Comparison of ENCODE assay signal across 14 cellular contexts in the genomic region with DNA sequence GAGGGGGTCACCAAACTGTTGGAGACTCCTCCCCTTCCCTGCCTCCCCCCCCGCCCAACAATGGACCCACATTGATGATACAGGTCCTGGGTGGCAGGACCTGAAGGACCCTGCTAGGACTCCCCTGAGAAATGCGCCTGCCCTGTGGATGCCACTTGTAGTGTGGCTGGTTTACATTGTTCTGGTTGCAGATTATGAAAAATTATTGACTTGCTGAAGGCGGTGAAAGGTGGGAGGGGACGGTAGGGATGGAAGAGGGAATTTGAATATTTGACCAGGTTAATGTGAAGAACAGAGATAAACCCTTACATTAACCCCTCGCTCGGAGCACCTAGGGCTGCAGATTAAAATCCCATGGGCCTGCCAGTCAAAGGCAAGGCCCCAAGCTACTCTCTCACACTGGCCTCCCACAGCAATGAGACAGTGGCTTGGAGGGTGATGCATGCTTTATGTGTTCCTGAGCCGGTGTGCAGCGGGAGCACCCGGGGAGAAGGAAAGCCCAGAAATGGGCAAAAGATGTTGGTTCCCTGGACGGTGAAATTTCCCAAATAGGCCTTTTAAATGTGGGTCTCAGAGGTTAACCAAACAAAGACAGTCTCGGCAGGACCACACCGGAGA. TPM values are rescaled to one million over a fixed set of nuclear protein-coding genes. Genes with fewer than 3 reads are reported as not detected.
DNase-seq lines count a peak whose midpoint lies in the region; ATAC-seq and TF ChIP-seq lines count a peak whose summit lies in the region.
"Had no signal": no experiment of that assay in that cellular context is flagged by ENCODE, and none has a peak within 500 bp of the region (broad histone marks: within the 10 kb centered on the region; RNA-seq: fewer than 3 reads in every experiment).

No MANE protein-coding gene starts in this region.

- H3K27ac ChIP-seq in ACC112 (ENCODE audit: low read depth, low read length) = no peak overlapping the region
- H3K27ac ChIP-seq in HEK293 (ENCODE audit: extremely low read depth, low read depth, low read length) = peak overlapping the region; percentile 97; the same call in 1 of the 2 replicates
- peak overlapping the region; percentile 76 to 79 for H3K27ac ChIP-seq in esophagus (ENCODE audit: low read depth in 2 of 2, low read length in 1 of 2)
- H3K27ac ChIP-seq in caudate nucleus (ENCODE audit: low read depth, low read length) = no peak overlapping the region
- H3K27ac ChIP-seq: HL-60 had no signal

- peaks cover 10% of the 10 kb centered on the region for H3K4me1 ChIP-seq in ACC112 (ENCODE audit: control insufficient read depth, insufficient read depth, low read length, unreplicated experiment)
- H3K4me1 ChIP-seq in HEK293 (ENCODE audit: control insufficient read depth, insufficient read depth, low read length) = peaks cover 29% of the 10 kb centered on the region
- H3K4me1 ChIP-seq in esophagus (ENCODE audit: control insufficient read depth in 2 of 2, insufficient read depth in 2 of 2, low read length in 1 of 2) = peaks cover 9 to 10% of the 10 kb centered on the region in 2 donors

- H3K36me3 ChIP-seq in ACC112 (ENCODE audit: insufficient read depth, low read length) (no peaks in the 10 kb centered on the region), HEK293 (ENCODE audit: control insufficient read depth in 2 of 2, insufficient read depth in 1 of 2, low read length in 2 of 2) (peaks cover 9 to 39% of the 10 kb centered on the region in 2 experiments), esophagus (ENCODE audit: control insufficient read depth in 2 of 2, insufficient read depth in 2 of 2, low read length in 1 of 2) (no peaks in the 10 kb centered on the region)

- WGBS in esophagus, 2 donors = 35 to 55% methylated on average over 12 of the region's 12 CpGs

- peaks cover 14% of the 10 kb centered on the region for H3K79me2 ChIP-seq in ACC112 (ENCODE audit: control insufficient read depth, insufficient read depth, low read length, unreplicated experiment)

- H3K4me3 Mint-ChIP-seq in naive thymus-derived CD8-positive, alpha-beta T cell = peak overlapping the region in 7 of 10 donors; percentile 1 to 66 (median 16)

- H3K27me3 ChIP-seq in ACC112 (ENCODE audit: insufficient read depth, low read length) = 0 out of 2 replicates have a peak, but pooled peaks cover 2% of the 10 kb centered on the region
- peaks cover 0 to 24% of the 10 kb centered on the region in 2 donors for H3K27me3 ChIP-seq in esophagus (ENCODE audit: control insufficient read depth in 1 of 2, insufficient read depth in 2 of 2, low read length in 2 of 2)

- no peak overlapping the region for H3K27ac Mint-ChIP-seq in naive thymus-derived CD8-positive, alpha-beta T cell

- ATAC-seq in naive thymus-derived CD8-positive, alpha-beta T cell = no peak
- ATAC-seq in HG02571 (IDR thresholded peaks at IDR 0.05; ENCODE audit: unreplicated experiment) (no peak), GM21423 (IDR thresholded peaks at IDR 0.05; ENCODE audit: unreplicated experiment) (no peak)

- H3K4me1 Mint-ChIP-seq in naive thymus-derived CD8-positive, alpha-beta T cell = peaks cover 13 to 33% (median 28%) of the 10 kb centered on the region in 4 donors

- TF ChIP-seq CTCF in HEK293 (tag by site-specific recombination; IDR thresholded peaks at IDR 0.05) = no peak

- CTCF ChIA-PET in HEK293 (lab: Yijun Ruan, JAX) = interaction anchor here (0.5 to 1.5 kb wide), 7 partner anchors 8 to 1203 kb away, joined by 3 to 8 read pairs (median 3); no protein-coding TSS in a partner anchor

- no peaks in the 10 kb centered on the region for H3K9me3 Mint-ChIP-seq in naive thymus-derived CD8-positive, alpha-beta T cell

- no peak for DNase-seq in naive thymus-derived CD8-positive, alpha-beta T cell
- no peak for DNase-seq in caudate nucleus (lab: John Stamatoyannopoulos, UW)
- no peak for DNase-seq in activated gamma-delta T cell (lab: John Stamatoyannopoulos, UW)
- DNase-seq: activated CD8-positive, alpha-beta memory T cell treated with anti-CD3 and anti-CD28 coated beads, Interleukin-2, amount 50 U/mL, for 48 hours; aorta; NCI-H526; SHP77 had no signal

- H3K36me3 Mint-ChIP-seq in naive thymus-derived CD8-positive, alpha-beta T cell = peaks cover 0 to 2% (median 2%) of the 10 kb centered on the region in 3 donors

- H3K4me3 ChIP-seq in ACC112 (ENCODE audit: low read depth, low read length) (peak overlapping the region; percentile 89), HEK293 (ENCODE audit: low read depth, low read length) (peak overlapping the region; percentile 68), esophagus (ENCODE audit: low read depth in 1 of 2, low read length in 2 of 2) (peak overlapping the region; percentile 60 to 69)

- no peak overlapping the region for H2AFZ ChIP-seq in ACC112 (ENCODE audit: low read length, unreplicated experiment)

- peaks cover 43 to 87% (median 64%) of the 10 kb centered on the region in 5 donors for H3K27me3 Mint-ChIP-seq in naive thymus-derived CD8-positive, alpha-beta T cell

- POLR2A ChIA-PET in HEK293 (lab: Yijun Ruan, JAX) = interaction anchor here (1.2 kb wide), 1 partner anchor 10 kb away, joined by 3 read pairs; no protein-coding TSS in a partner anchor
- POLR2A ChIA-PET in naive thymus-derived CD8-positive, alpha-beta T cell (lab: Charles Lee) = no interaction called here

- no peaks in the 10 kb centered on the region for H3K9me3 ChIP-seq in HEK293 (ENCODE audit: control insufficient read depth, insufficient read depth, low read depth, low read length)
- H3K9me3 ChIP-seq in esophagus (ENCODE audit: control insufficient read depth in 2 of 2, insufficient read depth in 1 of 2, low read depth in 1 of 2, low read length in 1 of 2) = peaks cover 0 to 2% of the 10 kb centered on the region in 2 donors

TF ChIP-seq in HEK293, 187 proteins besides CTCF, POLR2A, EP300 and RAD21 (continues in another document):
- TF ChIP-seq GLIS1 (tag by site-specific recombination; IDR thresholded peaks at IDR 0.05) (peak; percentile 33; the same call in 1 of the 2 replicates), RBAK (tag by site-specific recombination; IDR thresholded peaks at IDR 0.05) (no peak), GLI4 (tag by site-specific recombination; IDR thresholded peaks at IDR 0.05) (no peak), ZIC2 (tag by site-specific recombination; IDR thresholded peaks at IDR 0.05) (peak; percentile 82), SALL2 (tag by site-specific recombination; IDR thresholded peaks at IDR 0.05; ENCODE audit: borderline replicate concordance) (no peak), OVOL3 (tag by site-specific recombination; IDR thresholded peaks at IDR 0.05) (no peak)
- TF ChIP-seq, protein P1, sequence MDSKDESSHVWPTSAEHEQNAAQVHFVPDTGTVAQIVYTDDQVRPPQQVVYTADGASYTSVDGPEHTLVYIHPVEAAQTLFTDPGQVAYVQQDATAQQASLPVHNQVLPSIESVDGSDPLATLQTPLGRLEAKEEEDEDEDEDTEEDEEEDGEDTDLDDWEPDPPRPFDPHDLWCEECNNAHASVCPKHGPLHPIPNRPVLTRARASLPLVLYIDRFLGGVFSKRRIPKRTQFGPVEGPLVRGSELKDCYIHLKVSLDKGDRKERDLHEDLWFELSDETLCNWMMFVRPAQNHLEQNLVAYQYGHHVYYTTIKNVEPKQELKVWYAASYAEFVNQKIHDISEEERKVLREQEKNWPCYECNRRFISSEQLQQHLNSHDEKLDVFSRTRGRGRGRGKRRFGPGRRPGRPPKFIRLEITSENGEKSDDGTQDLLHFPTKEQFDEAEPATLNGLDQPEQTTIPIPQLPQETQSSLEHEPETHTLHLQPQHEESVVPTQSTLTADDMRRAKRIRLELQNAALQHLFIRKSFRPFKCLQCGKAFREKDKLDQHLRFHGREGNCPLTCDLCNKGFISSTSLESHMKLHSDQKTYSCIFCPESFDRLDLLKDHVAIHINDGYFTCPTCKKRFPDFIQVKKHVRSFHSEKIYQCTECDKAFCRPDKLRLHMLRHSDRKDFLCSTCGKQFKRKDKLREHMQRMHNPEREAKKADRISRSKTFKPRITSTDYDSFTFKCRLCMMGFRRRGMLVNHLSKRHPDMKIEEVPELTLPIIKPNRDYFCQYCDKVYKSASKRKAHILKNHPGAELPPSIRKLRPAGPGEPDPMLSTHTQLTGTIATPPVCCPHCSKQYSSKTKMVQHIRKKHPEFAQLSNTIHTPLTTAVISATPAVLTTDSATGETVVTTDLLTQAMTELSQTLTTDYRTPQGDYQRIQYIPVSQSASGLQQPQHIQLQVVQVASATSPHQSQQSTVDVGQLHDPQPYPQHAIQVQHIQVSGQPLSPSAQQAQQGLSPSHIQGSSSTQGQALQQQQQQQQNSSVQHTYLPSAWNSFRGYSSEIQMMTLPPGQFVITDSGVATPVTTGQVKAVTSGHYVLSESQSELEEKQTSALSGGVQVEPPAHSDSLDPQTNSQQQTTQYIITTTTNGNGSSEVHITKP (tag by site-specific recombination; IDR thresholded peaks at IDR 0.05) = no peak

RNA-seq across cellular contexts. Expression of a gene that starts 2.4 kb away (rescaled TPM):
- 1 to 10 TPM; 2.3 to 8.1 TPM for polyA plus RNA-seq in esophagus
- total RNA-seq in naive thymus-derived CD8-positive, alpha-beta T cell = not detected
- not detected for polyA plus RNA-seq in naive thymus-derived CD8-positive, alpha-beta T cell
- total RNA-seq: mononuclear cell had no signal
- polyA plus RNA-seq: aorta had no signal

Comparison
In these comparisons a context has a peak if more than half of its experiments do, and no peak if none do; other contexts are left out.
1. H3K27ac ChIP-seq: peak in HEK293 (single experiment) and esophagus (2 of 2); none in ACC112 (single experiment) and caudate nucleus (single experiment).
2. Peak in every context shown above with its lines, with median percentiles within 50 percentile points of each other: H3K4me3 ChIP-seq.